In the genomic region with DNA sequence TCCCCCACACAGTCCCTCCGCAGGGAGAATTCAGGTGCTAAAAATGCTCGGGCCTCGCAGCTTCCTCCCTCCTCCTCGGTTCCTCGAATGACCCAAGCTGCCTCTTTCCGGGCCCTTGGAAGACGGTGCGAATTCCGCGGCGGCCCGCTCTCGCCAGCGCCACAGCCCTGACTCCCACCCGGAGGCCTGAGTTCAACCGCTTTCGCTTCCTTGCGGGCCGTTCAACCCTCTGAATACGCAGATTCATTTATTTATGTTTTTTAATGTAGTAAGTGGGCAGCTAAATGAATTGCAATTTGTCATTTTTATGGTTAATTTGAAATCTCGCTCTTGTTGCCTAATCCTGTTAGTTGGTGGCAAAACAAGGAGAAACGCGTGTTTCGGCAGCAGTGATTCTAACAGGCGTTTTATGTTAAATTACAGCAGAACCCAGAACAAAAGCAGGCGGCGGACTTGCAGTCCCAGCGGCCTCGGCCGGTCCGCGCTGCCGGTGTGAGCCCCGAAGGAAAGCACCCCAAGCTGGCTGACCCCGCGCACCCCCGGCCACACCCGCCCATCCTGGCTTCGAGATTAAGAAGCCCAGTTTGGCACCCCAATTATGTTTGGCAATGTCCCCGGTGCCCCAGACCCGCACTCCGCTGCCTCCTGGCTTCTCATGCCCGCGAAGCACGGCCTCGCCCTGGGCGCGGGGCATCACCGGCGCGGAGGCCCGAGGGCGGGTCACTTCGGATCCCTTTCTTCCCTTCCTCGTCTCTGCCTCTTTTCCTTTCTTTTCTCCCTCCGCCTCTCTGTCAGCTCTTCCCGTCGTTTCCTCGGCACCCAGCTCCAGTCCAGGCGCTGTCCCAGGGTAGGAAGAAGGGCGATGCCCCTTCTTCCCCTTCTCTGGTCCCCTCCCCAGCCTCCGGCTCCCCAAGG, we compare ENCODE assay signal across 10 cellular contexts.
A peak's percentile ranks its signal among the peaks of the same experiment; 100 is the strongest.
DNase-seq lines count a peak whose midpoint lies in the region; ATAC-seq and TF ChIP-seq lines count a peak whose summit lies in the region.
"Had no signal": no experiment of that assay in that cellular context is flagged by ENCODE, and none has a peak within 500 bp of the region (broad histone marks: within the 10 kb centered on the region; RNA-seq: fewer than 3 reads in every experiment).

No MANE protein-coding gene starts in this region.

- no peaks in the 10 kb centered on the region for H3K9me3 Mint-ChIP-seq in neural crest cell

- TF ChIP-seq CTCF in IMR-90 (conservative IDR thresholded peaks at IDR 0.05; ENCODE audit: low read depth, low read length) (no peak), dorsolateral prefrontal cortex (IDR thresholded peaks at IDR 0.05 in 54 of 56, conservative IDR thresholded peaks at IDR 0.05 in 2 of 56; ENCODE audit: low read depth in 1 of 56, partially characterized antibody in 56 of 56) (no peak), neural crest cell (conservative IDR thresholded peaks at IDR 0.05) (no peak), OCI-LY7 (conservative IDR thresholded peaks at IDR 0.05; ENCODE audit: low read length) (no peak)

- H2BK120ac ChIP-seq in IMR-90 (ENCODE audit: low read depth, low read length): no peak overlapping the region

- peak overlapping the region; percentile 62 for H3K4me3 ChIP-seq in BLaER1
- H3K4me3 ChIP-seq in IMR-90 (ENCODE audit: insufficient read depth, low read depth, low read length): peak overlapping the region; percentile 16; the same call in 1 of the 2 replicates
- H3K4me3 ChIP-seq in dorsolateral prefrontal cortex: peak overlapping the region in 34 of 59 donors; percentile 2 to 54 (median 26)
- H3K4me3 ChIP-seq in OCI-LY7 (ENCODE audit: low read depth, low read length, poor library complexity, severe bottlenecking): no peak overlapping the region

- dilution Hi-C loops in IMR-90 (cut with HindIII; ENCODE audit: low sequenced_read_pairs, unreplicated experiment): no loop called here

- no peaks in the 10 kb centered on the region for H3K9me3 ChIP-seq in BLaER1
- peaks cover 8% of the 10 kb centered on the region; the same call in 1 of the 2 replicates for H3K9me3 ChIP-seq in IMR-90 (ENCODE audit: control insufficient read depth, insufficient read depth, low read length)
- H3K9me3 ChIP-seq in OCI-LY7 (ENCODE audit: low read length): no peaks in the 10 kb centered on the region

- H2AFZ ChIP-seq in IMR-90 (replicated peaks; ENCODE audit: low read length, poor library complexity) (peak overlapping the region; percentile 68), OCI-LY7 (ENCODE audit: low read length) (no peak overlapping the region)

- H3K36me3 Mint-ChIP-seq in neural crest cell (ENCODE audit: low read depth): peaks cover 4% of the 10 kb centered on the region

- H3K4me1 ChIP-seq in BLaER1 (peaks cover 85% of the 10 kb centered on the region), IMR-90 (ENCODE audit: control insufficient read depth, insufficient read depth, low read length) (peaks cover 2% of the 10 kb centered on the region; the same call in 1 of the 2 replicates), OCI-LY7 (ENCODE audit: insufficient read depth, low read length, poor library complexity, severe bottlenecking) (no peaks in the 10 kb centered on the region)

- H4K8ac ChIP-seq in IMR-90 (ENCODE audit: low read depth in 2 of 2, low read length in 2 of 2): no peak overlapping the region

- H2BK5ac ChIP-seq in IMR-90 (ENCODE audit: low read depth, low read length, poor library complexity, severe bottlenecking): no peak overlapping the region

- H3K14ac ChIP-seq in IMR-90 (replicated peaks; ENCODE audit: low read depth, low read length): no peak overlapping the region

- H2AK5ac ChIP-seq in IMR-90 (ENCODE audit: low read depth, low read length): no peak overlapping the region

- H3K27me3 Mint-ChIP-seq in neural crest cell (ENCODE audit: low read depth): peaks cover 98% of the 10 kb centered on the region

- intact Hi-C loops in IMR-90 (cut with micrococcal nuclease): loop anchor here (10.0 kb wide), 2 partner anchors 81 to 369 kb away; partner anchors contain the start of genes EN2 and PAXIP1
- intact Hi-C loops in dorsolateral prefrontal cortex (cut with DNase I): no loop called here
- intact Hi-C loops in OCI-LY7 (cut with micrococcal nuclease; ENCODE audit: unreplicated experiment): no loop called here

- DNase-seq in IMR-90 (peak; percentile 4), dorsolateral prefrontal cortex (no peak), neural crest cell (ENCODE audit: low read depth, low spot score) (no peak), RPMI8226 (no peak), OCI-LY7 (ENCODE audit: low spot score) (no peak)
- DNase-seq: activated CD8-positive, alpha-beta memory T cell treated with anti-CD3 and anti-CD28 coated beads for 24 hours; NCI-H774 had no signal

- H3K27me3 ChIP-seq in BLaER1 (peaks cover 85% of the 10 kb centered on the region), IMR-90 (ENCODE audit: control insufficient read depth, insufficient read depth, low read length) (peaks cover 79% of the 10 kb centered on the region), dorsolateral prefrontal cortex (peaks cover 37 to 86% (median 77%) of the 10 kb centered on the region in 45 donors)

- 2% methylated on average over 20 of the region's 62 CpGs; no CpG with 5 or more reads in 1 of the 2 experiments for WGBS in IMR-90 (ENCODE audit: extremely low coverage in 2 of 2, insufficient read length in 1 of 2), 2 experiments

- H3K27ac Mint-ChIP-seq in neural crest cell (ENCODE audit: unreplicated experiment): no peak overlapping the region

- CTCF ChIA-PET in IMR-90 (lab: Yijun Ruan, JAX): no interaction called here
- CTCF ChIA-PET in OCI-LY7 (lab: Charles Lee; ENCODE audit: unreplicated experiment): no interaction called here

- POLR2A ChIA-PET in IMR-90 (lab: Charles Lee; ENCODE audit: unreplicated experiment): no interaction called here
- POLR2A ChIA-PET in OCI-LY7 (lab: Charles Lee): interaction anchor here (0.6 kb wide), 1 partner anchor 8 kb away, joined by 3 read pairs; no protein-coding TSS in a partner anchor

- H4K91ac ChIP-seq in IMR-90 (ENCODE audit: insufficient read depth, low read depth, low read length): no peak overlapping the region

- H3K4ac ChIP-seq in IMR-90 (ENCODE audit: low read depth, low read length): no peak overlapping the region

- H3K4me2 ChIP-seq in BLaER1 (peak overlapping the region; percentile 96), IMR-90 (ENCODE audit: low read depth, low read length) (peak overlapping the region; percentile 69), OCI-LY7 (ENCODE audit: low read length) (no peak overlapping the region)

- H4K20me1 ChIP-seq in BLaER1 (peaks cover 61% of the 10 kb centered on the region), IMR-90 (ENCODE audit: insufficient read depth, low read length) (no peaks in the 10 kb centered on the region; the same call in 1 of the 2 replicates), OCI-LY7 (ENCODE audit: insufficient read depth, low read length) (no peaks in the 10 kb centered on the region)

- no peak overlapping the region for H3K23ac ChIP-seq in IMR-90 (ENCODE audit: low read depth, low read length)

- no peaks in the 10 kb centered on the region for H3K36me3 ChIP-seq in BLaER1
- no peaks in the 10 kb centered on the region for H3K36me3 ChIP-seq in IMR-90 (ENCODE audit: control insufficient read depth, insufficient read depth, low read length)
- no peaks in the 10 kb centered on the region for H3K36me3 ChIP-seq in OCI-LY7 (ENCODE audit: insufficient read depth, low read length)

- H3K56ac ChIP-seq in IMR-90 (ENCODE audit: extremely low read depth, insufficient read depth, low read length): no peak overlapping the region

- BruUV-seq in IMR-90 (replicated peaks; lab: Mats Ljungman, UMichigan) (no TSS peak), OCI-LY7 (replicated peaks; lab: Mats Ljungman, UMichigan) (no TSS peak)

- H2BK20ac ChIP-seq in IMR-90 (ENCODE audit: low read depth, low read length): no peak overlapping the region

- no peak for TF ChIP-seq RAD21 in IMR-90 (IDR thresholded peaks at IDR 0.05; ENCODE audit: low read length)

- peak overlapping the region; percentile 80 for H3K27ac ChIP-seq in BLaER1
- H3K27ac ChIP-seq in IMR-90 (ENCODE audit: insufficient read depth, low read length): no peak overlapping the region
- no peak overlapping the region for H3K27ac ChIP-seq in dorsolateral prefrontal cortex
- no peak overlapping the region for H3K27ac ChIP-seq in OCI-LY7 (ENCODE audit: low read depth, low read length, poor library complexity, severe bottlenecking)

- no peak overlapping the region for H2AK9ac ChIP-seq in IMR-90 (replicated peaks; ENCODE audit: low read depth, low read length, poor library complexity)

- H3K9me2 ChIP-seq in OCI-LY7 (ENCODE audit: insufficient read depth, low read length): no peaks in the 10 kb centered on the region

- no peak overlapping the region for H2BK15ac ChIP-seq in IMR-90 (ENCODE audit: low read depth, low read length)

- no peak overlapping the region for H4K5ac ChIP-seq in IMR-90 (ENCODE audit: low read depth, low read length)

- ATAC-seq in IMR-90 (ENCODE audit: low read depth): 0 out of 2 replicates have a peak, but pooled peaks have one; percentile 12
- no peak for ATAC-seq in HG03565 (IDR thresholded peaks at IDR 0.05; ENCODE audit: unreplicated experiment)
- ATAC-seq in HG02938 (IDR thresholded peaks at IDR 0.05; ENCODE audit: unreplicated experiment): no peak

- H3K9ac ChIP-seq in BLaER1 (peak overlapping the region; percentile 74), IMR-90 (ENCODE audit: low read depth, low read length) (no peak overlapping the region)

- no peaks in the 10 kb centered on the region for H3K9me1 ChIP-seq in IMR-90 (ENCODE audit: insufficient read depth, low read length)

- H3K79me1 ChIP-seq in IMR-90 (ENCODE audit: low read depth in 1 of 2, low read length in 2 of 2): no peaks in the 10 kb centered on the region

- H3K4me3 Mint-ChIP-seq in neural crest cell: peak overlapping the region; percentile 23

- H3K79me2 ChIP-seq in OCI-LY7 (ENCODE audit: insufficient read depth, low read depth, low read length): no peaks in the 10 kb centered on the region

- in situ Hi-C loops in IMR-90 (cut with MboI; ENCODE audit: low sequenced_read_pairs): no loop called here

- H3K4me1 Mint-ChIP-seq in neural crest cell: peaks cover 15% of the 10 kb centered on the region

- no peak for TF ChIP-seq POLR2A in IMR-90 (IDR thresholded peaks at IDR 0.05; ENCODE audit: low read depth, low read length)

- no peak overlapping the region for H3K18ac ChIP-seq in IMR-90 (ENCODE audit: low read depth, low read length)

TF ChIP-seq in IMR-90, 13 proteins besides CTCF, POLR2A, EP300 and RAD21:
- no peak for TF ChIP-seq CEBPB (IDR thresholded peaks at IDR 0.05; ENCODE audit: low read depth, low read length)
- TF ChIP-seq NFE2L2 (IDR thresholded peaks at IDR 0.05; ENCODE audit: low read depth, low read length): no peak
- no peak for TF ChIP-seq FOS (IDR thresholded peaks at IDR 0.05; ENCODE audit: low read depth, low read length)
- no peak for TF ChIP-seq BHLHE40 (IDR thresholded peaks at IDR 0.05; ENCODE audit: low read depth, low read length)
- no peak for TF ChIP-seq MXI1 (IDR thresholded peaks at IDR 0.05; ENCODE audit: borderline replicate concordance, low read depth, low read length)
- no peak for TF ChIP-seq RCOR1 (IDR thresholded peaks at IDR 0.05; ENCODE audit: insufficient replicate concordance, low read length)
